Comparison of ENCODE assay signal across 9 cellular contexts in genomic region chr4:190014771-190015537, GRCh38. TPM values are rescaled to one million over a fixed set of nuclear protein-coding genes. Genes with fewer than 3 reads are reported as not detected.
A peak's percentile ranks its signal among the peaks of the same experiment; 100 is the strongest.
DNase-seq lines count a peak whose midpoint lies in the region; ATAC-seq and TF ChIP-seq lines count a peak whose summit lies in the region.
"Had no signal": no experiment of that assay in that cellular context is flagged by ENCODE, and none has a peak within 500 bp of the region (broad histone marks: within the 10 kb centered on the region; RNA-seq: fewer than 3 reads in every experiment).

No MANE protein-coding gene starts in this region.

- no peaks in the 10 kb centered on the region for H4K20me1 ChIP-seq in neural progenitor cell (ENCODE audit: low read depth)

- H3K36me3 ChIP-seq in neural progenitor cell = no peaks in the 10 kb centered on the region

- H3K9ac ChIP-seq in neural progenitor cell = no peak overlapping the region

- H3K4me3 ChIP-seq in neural progenitor cell = peak overlapping the region; percentile 38

- H3K4me1 ChIP-seq in neural progenitor cell = no peaks in the 10 kb centered on the region

- H3F3A ChIP-seq in neural progenitor cell (ENCODE audit: low read depth) = no peaks in the 10 kb centered on the region

- H3K4me2 ChIP-seq in neural progenitor cell = peak overlapping the region; percentile 67

- peaks cover 75% of the 10 kb centered on the region for H3K27me3 ChIP-seq in neural progenitor cell

- peak overlapping the region; percentile 79 for H2AFZ ChIP-seq in neural progenitor cell (replicated peaks)

- ATAC-seq in HG02798 (IDR thresholded peaks at IDR 0.05; ENCODE audit: poor library complexity, unreplicated experiment) (peak; percentile 76), HG03175 (IDR thresholded peaks at IDR 0.05; ENCODE audit: unreplicated experiment) (no peak), HG02840 (IDR thresholded peaks at IDR 0.05; ENCODE audit: low FRiP score, unreplicated experiment) (no peak), HG03378 (IDR thresholded peaks at IDR 0.05; ENCODE audit: unreplicated experiment) (no peak)
- peak; percentile 50 for ATAC-seq in central memory CD8-positive, alpha-beta T cell (replicated peaks; ENCODE audit: extremely low read depth, poor library complexity, severe bottlenecking)

- H3K4me3 Mint-ChIP-seq in central memory CD8-positive, alpha-beta T cell = peak overlapping the region; percentile 56
- no peak overlapping the region for H3K4me3 Mint-ChIP-seq in neural progenitor cell

- H3K27ac ChIP-seq in neural progenitor cell = no peak overlapping the region

- H3K27me3 Mint-ChIP-seq in central memory CD8-positive, alpha-beta T cell = peaks cover 71% of the 10 kb centered on the region
- H3K27me3 Mint-ChIP-seq in neural progenitor cell (ENCODE audit: insufficient read depth, low read depth) = peaks cover 7% of the 10 kb centered on the region

- no peaks in the 10 kb centered on the region for H3K79me2 ChIP-seq in neural progenitor cell (ENCODE audit: low read depth)

- no peaks in the 10 kb centered on the region for H3K9me3 Mint-ChIP-seq in central memory CD8-positive, alpha-beta T cell
- H3K9me3 Mint-ChIP-seq in neural progenitor cell = peaks cover 50% of the 10 kb centered on the region

- peaks cover 35% of the 10 kb centered on the region for H3K4me1 Mint-ChIP-seq in central memory CD8-positive, alpha-beta T cell
- H3K4me1 Mint-ChIP-seq in neural progenitor cell = no peaks in the 10 kb centered on the region

- TF ChIP-seq CTCF in neural progenitor cell (IDR thresholded peaks at IDR 0.05) = no peak

- no peaks in the 10 kb centered on the region for H3K9me3 ChIP-seq in neural progenitor cell (ENCODE audit: low read depth)

- DNase-seq in D341Med (ENCODE audit: low spot score) = peak; percentile 37
- DNase-seq in central memory CD8-positive, alpha-beta T cell (ENCODE audit: low spot score in 2 of 2) = no peak
- DNase-seq in neural progenitor cell (ENCODE audit: low spot score) = peak; percentile 48
- DNase-seq in NCI-H187 (lab: John Stamatoyannopoulos, UW) = no peak

- no peak overlapping the region for H3K27ac Mint-ChIP-seq in central memory CD8-positive, alpha-beta T cell (ENCODE audit: low read depth)
- no peak overlapping the region for H3K27ac Mint-ChIP-seq in neural progenitor cell

- H3K36me3 Mint-ChIP-seq in central memory CD8-positive, alpha-beta T cell (ENCODE audit: insufficient read depth) = peaks cover 9% of the 10 kb centered on the region
- H3K36me3 Mint-ChIP-seq in neural progenitor cell = no peaks in the 10 kb centered on the region

RNA-seq across cellular contexts. Expression of gene FRG2, which starts 12.1 kb away (rescaled TPM):
- not detected in 2 replicates for total RNA-seq in neural progenitor cell (ENCODE audit: low replicate concordance)
- total RNA-seq: T-helper 1 cell treated with Interleukin-12 subunit alpha and Interleukin-12 subunit beta and Interleukin-4 antibody, amounts not matched to agents 30 ng/mL and 1 ng/mL, for 36 hours had no signal

RNA-seq across cellular contexts. Expression of gene DBET, which starts 49.3 kb away (rescaled TPM):
- total RNA-seq in neural progenitor cell (ENCODE audit: low replicate concordance) = not detected in 2 replicates
- total RNA-seq: T-helper 1 cell treated with Interleukin-12 subunit alpha and Interleukin-12 subunit beta and Interleukin-4 antibody, amounts not matched to agents 30 ng/mL and 1 ng/mL, for 36 hours had no signal

Comparison
In these comparisons a context has a peak if more than half of its experiments do, and no peak if none do; other contexts are left out.
1. DNase-seq: peak in D341Med (single experiment) and neural progenitor cell (single experiment); none in central memory CD8-positive, alpha-beta T cell (0 of 2) and NCI-H187 (0 of 2).
2. ATAC-seq: peak in HG02798 (single experiment) and central memory CD8-positive, alpha-beta T cell (single experiment); none in HG03175 (single experiment), HG02840 (single experiment) and HG03378 (single experiment).